In genomic region chr6:52489881-52490280, GRCh38 we compare ENCODE assay signal across 17 cellular contexts.
DNase-seq lines count a peak whose midpoint lies in the region; ATAC-seq, FAIRE-seq and TF ChIP-seq lines count a peak whose summit lies in the region.
"Had no signal": no experiment of that assay in that cellular context is flagged by ENCODE, and none has a peak within 500 bp of the region (broad histone marks: within the 10 kb centered on the region; RNA-seq: fewer than 3 reads in every experiment).

No MANE protein-coding gene starts in this region.

- no peaks in the 10 kb centered on the region for H3K9me1 ChIP-seq in endothelial cell of umbilical vein (replicated peaks; ENCODE audit: control insufficient read depth, extremely low read depth, insufficient read depth, low read length)

- H3K4me1 ChIP-seq in OCI-LY7 (ENCODE audit: insufficient read depth, low read length, poor library complexity, severe bottlenecking) (peaks cover 52% of the 10 kb centered on the region), endothelial cell of umbilical vein (ENCODE audit: control insufficient read depth, extremely low read depth, insufficient read depth, low read length) (peaks cover 35% of the 10 kb centered on the region)

- H3K9me3 ChIP-seq in OCI-LY7 (ENCODE audit: low read length) (no peaks in the 10 kb centered on the region), endothelial cell of umbilical vein (replicated peaks; ENCODE audit: control insufficient read depth, insufficient read depth, low read length) (no peaks in the 10 kb centered on the region)
- H3K9me3 ChIP-seq: BE2C had no signal

- no TSS peak for BruUV-seq in OCI-LY7 (replicated peaks; lab: Mats Ljungman, UMichigan)
- no TSS peak for BruUV-seq in endothelial cell of umbilical vein (replicated peaks; lab: Mats Ljungman, UMichigan)

- TF ChIP-seq CTCF in OCI-LY7 (conservative IDR thresholded peaks at IDR 0.05; ENCODE audit: low read length) (no peak), endothelial cell of umbilical vein (IDR thresholded peaks at IDR 0.05; ENCODE audit: extremely low read depth in 1 of 2, insufficient read depth in 1 of 2, low read depth in 1 of 2, low read length in 2 of 2) (no peak)

- intact Hi-C loops in OCI-LY7 (cut with micrococcal nuclease; ENCODE audit: unreplicated experiment) = no loop called here
- intact Hi-C loops in endothelial cell of umbilical vein (cut with micrococcal nuclease) = loop anchor here (1.0 to 2.0 kb wide), 5 partner anchors 32 to 85 kb away; partner anchors contain the start of gene EFHC1

- H3K79me2 ChIP-seq in OCI-LY7 (ENCODE audit: insufficient read depth, low read depth, low read length) = no peaks in the 10 kb centered on the region
- no peaks in the 10 kb centered on the region for H3K79me2 ChIP-seq in endothelial cell of umbilical vein (ENCODE audit: control insufficient read depth, insufficient read depth, low read length)

- H4K20me1 ChIP-seq in OCI-LY7 (ENCODE audit: insufficient read depth, low read length) (no peaks in the 10 kb centered on the region), endothelial cell of umbilical vein (replicated peaks; ENCODE audit: control insufficient read depth, extremely low read depth, insufficient read depth, low read length) (no peaks in the 10 kb centered on the region)

- POLR2A ChIA-PET in OCI-LY7 (lab: Charles Lee) (interaction anchor here (0.6 to 1.7 kb wide), 8 partner anchors 10 to 445 kb away, joined by 3 to 5 read pairs (median 3); no protein-coding TSS in a partner anchor), endothelial cell of umbilical vein (lab: Charles Lee) (interaction anchor here (1.3 to 1.6 kb wide), 2 partner anchors 66 to 73 kb away, joined by 3 to 5 read pairs; no protein-coding TSS in a partner anchor)

- ATAC-seq in GM19455 (IDR thresholded peaks at IDR 0.05; ENCODE audit: unreplicated experiment) = no peak
- ATAC-seq: HCT116 had no signal

- no peaks in the 10 kb centered on the region for H3K27me3 ChIP-seq in endothelial cell of umbilical vein (ENCODE audit: control insufficient read depth in 2 of 2, insufficient read depth in 2 of 2, low read length in 2 of 2)
- H3K27me3 ChIP-seq: BE2C had no signal

- H3K27ac ChIP-seq in OCI-LY7 (ENCODE audit: low read depth, low read length, poor library complexity, severe bottlenecking) (no peak overlapping the region), endothelial cell of umbilical vein (ENCODE audit: insufficient read depth, low read depth, low read length) (peak overlapping the region; percentile 65)
- H3K27ac ChIP-seq: PC-9 had no signal

- no peaks in the 10 kb centered on the region for H3K9me2 ChIP-seq in OCI-LY7 (ENCODE audit: insufficient read depth, low read length)

- TF ChIP-seq POLR2A in GM12891 (IDR thresholded peaks at IDR 0.05; ENCODE audit: low read depth, low read length) (no peak), endothelial cell of umbilical vein (IDR thresholded peaks at IDR 0.05; ENCODE audit: low read depth, low read length) (no peak)

- H3K9ac ChIP-seq in endothelial cell of umbilical vein (replicated peaks; ENCODE audit: extremely low read depth, insufficient read depth, low read length) = peak overlapping the region; percentile 8

- H2AFZ ChIP-seq in OCI-LY7 (ENCODE audit: low read length) (peak overlapping the region; percentile 52; the same call in 1 of the 2 replicates), endothelial cell of umbilical vein (ENCODE audit: low read depth, low read length) (no peak overlapping the region)
- H2AFZ ChIP-seq: PC-9 had no signal

- FAIRE-seq in GM12891 (lab: Jason Lieb, UNC) (peak; percentile 23), endothelial cell of umbilical vein (lab: Jason Lieb, UNC) (peak; percentile 98)

- CTCF ChIA-PET in OCI-LY7 (lab: Charles Lee; ENCODE audit: unreplicated experiment) (interaction anchor here (0.8 kb wide), 1 partner anchor 15 kb away, joined by 3 read pairs; no protein-coding TSS in a partner anchor), endothelial cell of umbilical vein (lab: Charles Lee) (interaction anchor here (0.7 to 1.6 kb wide), 9 partner anchors 9 to 83 kb away, joined by 3 to 14 read pairs (median 5); partner anchors contain the start of gene EFHC1)

- no peak for DNase-seq in GM12891 (ENCODE audit: insufficient read length, low spot score)
- no peak for DNase-seq in OCI-LY7 (ENCODE audit: low spot score)
- peak; percentile 80 for DNase-seq in endothelial cell of umbilical vein (ENCODE audit: low read depth, low spot score)
- DNase-seq in renal cortical epithelial cell (ENCODE audit: low read depth) = peak; percentile 4
- no peak for DNase-seq in T-helper 1 cell
- DNase-seq in C1 segment of cervical spinal cord (lab: John Stamatoyannopoulos, UW) = no peak
- DNase-seq: BE2C, DMS153, KG1, NCI-H1092 treated with DMSO at 0.1 percent for 48 hours, NCI-H1694, NCI-H2107, NCI-H345, NCI-H69, PC-9 had no signal

- H3K36me3 ChIP-seq in OCI-LY7 (ENCODE audit: insufficient read depth, low read length) (peaks cover 5% of the 10 kb centered on the region), endothelial cell of umbilical vein (ENCODE audit: control insufficient read depth in 2 of 2, extremely low read depth in 1 of 2, insufficient read depth in 2 of 2, low read length in 2 of 2) (no peaks in the 10 kb centered on the region)
- H3K36me3 ChIP-seq: BE2C had no signal

- dilution Hi-C loops in endothelial cell of umbilical vein (cut with MboI; ENCODE audit: extremely low pct_ligation_motif_present, low sequenced_read_pairs) = no loop called here

- peak overlapping the region; percentile 36 for H3K4me2 ChIP-seq in OCI-LY7 (ENCODE audit: low read length)
- H3K4me2 ChIP-seq in endothelial cell of umbilical vein (ENCODE audit: insufficient read depth, low read length) = peak overlapping the region; percentile 43
- H3K4me2 ChIP-seq: PC-9 had no signal

- no peak overlapping the region for H3K4me3 ChIP-seq in OCI-LY7 (ENCODE audit: low read depth, low read length, poor library complexity, severe bottlenecking)
- no peak overlapping the region for H3K4me3 ChIP-seq in endothelial cell of umbilical vein (replicated peaks in 1 of 3; ENCODE audit: insufficient read depth in 1 of 3, low read depth in 1 of 3, low read length in 3 of 3)
- H3K4me3 ChIP-seq: PC-9 had no signal

TF ChIP-seq in GM12891, 5 proteins besides CTCF, POLR2A, EP300 and RAD21:
- TF ChIP-seq SPI1 (IDR thresholded peaks at IDR 0.05; ENCODE audit: low read depth, low read length) (no peak), POLR2AphosphoS5 (IDR thresholded peaks at IDR 0.05; ENCODE audit: low read depth, low read length) (no peak), PAX5 (IDR thresholded peaks at IDR 0.05; ENCODE audit: insufficient read depth, low read length, severe bottlenecking) (no peak), TAF1 (IDR thresholded peaks at IDR 0.05; ENCODE audit: low read depth, low read length) (no peak), POU2F2 (IDR thresholded peaks at IDR 0.05; ENCODE audit: low read depth, low read length) (no peak)

TF ChIP-seq in endothelial cell of umbilical vein, 7 proteins besides CTCF, POLR2A, EP300 and RAD21:
- TF ChIP-seq FOS (IDR thresholded peaks at IDR 0.05; ENCODE audit: borderline replicate concordance, insufficient read depth, low read length) (peak; percentile 83), GATA2 (IDR thresholded peaks at IDR 0.05; ENCODE audit: insufficient read depth, insufficient read length, low read depth, low read length) (peak; percentile 96), EZH2 (IDR thresholded peaks at IDR 0.05; ENCODE audit: borderline replicate concordance, low read depth, low read length, severe bottlenecking) (no peak), JUN (IDR thresholded peaks at IDR 0.05; ENCODE audit: borderline replicate concordance, insufficient read depth, insufficient read length, low read depth) (peak; percentile 68), MAX (IDR thresholded peaks at IDR 0.05; ENCODE audit: insufficient read depth, insufficient read length) (no peak), POLR2AphosphoS5 (IDR thresholded peaks at IDR 0.05; ENCODE audit: insufficient read depth, low read depth, low read length) (peak; percentile 84), MYC (IDR thresholded peaks at IDR 0.05; ENCODE audit: low read depth, low read length) (no peak)

Comparison
In these comparisons a context has a peak if more than half of its experiments do, and no peak if none do; other contexts are left out.
1. DNase-seq: peak in endothelial cell of umbilical vein (single experiment) and renal cortical epithelial cell (single experiment); none in GM12891 (single experiment), OCI-LY7 (single experiment), T-helper 1 cell (0 of 5) and C1 segment of cervical spinal cord (0 of 14).